In genomic region chr1:174892016-174892415, GRCh38 we compare ENCODE assay signal across 1 cellular context.
TF ChIP-seq lines count a peak whose summit lies in the region.

No MANE protein-coding gene starts in this region.

TF ChIP-seq in WTC11, 78 proteins besides CTCF, POLR2A, EP300 and RAD21 (continued from another document):
- no peak for TF ChIP-seq STAT6 (CRISPR knock-in tag; conservative IDR thresholded peaks at IDR 0.05; ENCODE audit: low read depth)
- TF ChIP-seq KAT7 (CRISPR knock-in tag; IDR thresholded peaks at IDR 0.05; ENCODE audit: borderline replicate concordance) = no peak
- no peak for TF ChIP-seq FOXJ3 (CRISPR knock-in tag; IDR thresholded peaks at IDR 0.05; ENCODE audit: borderline replicate concordance)
- TF ChIP-seq ZNF263 (CRISPR knock-in tag; IDR thresholded peaks at IDR 0.05; ENCODE audit: low read depth) = no peak
